14 cellular contexts compared by ENCODE assay signal in genomic region chr3:32873491-32874130, GRCh38. TPM values are rescaled to one million over a fixed set of nuclear protein-coding genes. Genes with fewer than 3 reads are reported as not detected.
DNase-seq lines count a peak whose midpoint lies in the region; ATAC-seq and TF ChIP-seq lines count a peak whose summit lies in the region.
"Had no signal": no experiment of that assay in that cellular context is flagged by ENCODE, and none has a peak within 500 bp of the region (broad histone marks: within the 10 kb centered on the region; RNA-seq: fewer than 3 reads in every experiment).

No MANE protein-coding gene starts in this region.

- H3K4me1 ChIP-seq in Panc1 (ENCODE audit: control insufficient read depth, insufficient read depth, low read length): peaks cover 3% of the 10 kb centered on the region; the same call in 1 of the 2 replicates
- H3K4me1 ChIP-seq in lower lobe of right lung: peaks cover 27% of the 10 kb centered on the region

- TF ChIP-seq CTCF in C4-2B (conservative IDR thresholded peaks at IDR 0.05) (peak; percentile 56), Panc1 (IDR thresholded peaks at IDR 0.05) (no peak), lower lobe of right lung (IDR thresholded peaks at IDR 0.05) (no peak)

- H3K27me3 ChIP-seq in Panc1 (ENCODE audit: control insufficient read depth, insufficient read depth, low read length) (no peaks in the 10 kb centered on the region), lower lobe of right lung (ENCODE audit: low read depth) (no peaks in the 10 kb centered on the region)

- intact Hi-C loops in Panc1 (cut with micrococcal nuclease; ENCODE audit: unreplicated experiment): no loop called here
- intact Hi-C loops in lower lobe of right lung (cut with DNase I): no loop called here

- in situ Hi-C loops in Panc1 (cut with HindIII; ENCODE audit: low pct_unique_long_range_greater_than_20kb, low sequenced_read_pairs): no loop called here

- ATAC-seq in Panc1: 0 out of 2 replicates have a peak, but pooled peaks have one; percentile 30
- peak; percentile 6 to 27 for ATAC-seq in lower lobe of right lung
- ATAC-seq in GM21423 (IDR thresholded peaks at IDR 0.05; ENCODE audit: unreplicated experiment): no peak
- ATAC-seq in GM19395 (IDR thresholded peaks at IDR 0.05; ENCODE audit: unreplicated experiment): no peak
- ATAC-seq in HG03442 (IDR thresholded peaks at IDR 0.05; ENCODE audit: unreplicated experiment): no peak
- ATAC-seq: activated T-cell treated with anti-CD3 and anti-CD28 coated beads, Interleukin-2, amount 50 U/mL, for 72 hours had no signal

- CTCF ChIA-PET in Panc1 (lab: Charles Lee): no interaction called here

- peak overlapping the region; percentile 53 for H3K27ac ChIP-seq in C4-2B
- no peak overlapping the region for H3K27ac ChIP-seq in Panc1 (ENCODE audit: low read length)
- peak overlapping the region; percentile 18 for H3K27ac ChIP-seq in lower lobe of right lung

- POLR2A ChIA-PET in Panc1 (lab: Charles Lee): no interaction called here

- peak; percentile 47 to 58 for DNase-seq in Kasumi-1 (lab: John Stamatoyannopoulos, UW)
- DNase-seq in Panc1 (ENCODE audit: low read depth, low spot score): no peak
- DNase-seq in lower lobe of right lung: peak; percentile 59
- no peak for DNase-seq in cerebellar nuclear complex (lab: John Stamatoyannopoulos, UW)
- DNase-seq: activated CD4-positive, alpha-beta T cell treated with anti-CD3 and anti-CD28 coated beads for 48 hours; activated T-cell treated with anti-CD3 and anti-CD28 coated beads, Interleukin-2, amount 50 U/mL, for 72 hours; NCI-H1694 treated with DMSO at 0.1 percent for 48 hours; OCI-M1 had no signal

- H3K9me3 ChIP-seq in Panc1 (ENCODE audit: control insufficient read depth, insufficient read depth, low read depth, low read length) (no peaks in the 10 kb centered on the region), lower lobe of right lung (no peaks in the 10 kb centered on the region)

- H3K36me3 ChIP-seq in Panc1 (ENCODE audit: control insufficient read depth, insufficient read depth, low read length) (no peaks in the 10 kb centered on the region), lower lobe of right lung (no peaks in the 10 kb centered on the region)

- BruUV-seq in Panc1 (replicated peaks; lab: Mats Ljungman, UMichigan): no TSS peak

- H3K4me3 ChIP-seq in Panc1 (ENCODE audit: low read depth in 2 of 2, low read length in 2 of 2): no peak overlapping the region
- no peak overlapping the region for H3K4me3 ChIP-seq in lower lobe of right lung

RNA-seq across cellular contexts. Expression of gene TRIM71, which starts 55.8 kb away (rescaled TPM):
- total RNA-seq in Panc1 (2021; ENCODE audit: unreplicated experiment): 0.18 TPM
- not detected for polyA plus RNA-seq in Panc1 (2012; ENCODE audit: insufficient read length)
- 2.5 TPM for total RNA-seq in lower lobe of right lung
- total RNA-seq: aorta, posterior vena cava had no signal
- polyA plus RNA-seq: aorta had no signal

Comparison
In these comparisons a context has a peak if more than half of its experiments do, and no peak if none do; other contexts are left out.
1. DNase-seq: peak in Kasumi-1 (2 of 2) and lower lobe of right lung (single experiment); none in Panc1 (single experiment) and cerebellar nuclear complex (0 of 2).
2. ATAC-seq: peak in Panc1 (single experiment) and lower lobe of right lung (2 of 2); none in GM21423 (single experiment), GM19395 (single experiment) and HG03442 (single experiment).